In the genomic region with DNA sequence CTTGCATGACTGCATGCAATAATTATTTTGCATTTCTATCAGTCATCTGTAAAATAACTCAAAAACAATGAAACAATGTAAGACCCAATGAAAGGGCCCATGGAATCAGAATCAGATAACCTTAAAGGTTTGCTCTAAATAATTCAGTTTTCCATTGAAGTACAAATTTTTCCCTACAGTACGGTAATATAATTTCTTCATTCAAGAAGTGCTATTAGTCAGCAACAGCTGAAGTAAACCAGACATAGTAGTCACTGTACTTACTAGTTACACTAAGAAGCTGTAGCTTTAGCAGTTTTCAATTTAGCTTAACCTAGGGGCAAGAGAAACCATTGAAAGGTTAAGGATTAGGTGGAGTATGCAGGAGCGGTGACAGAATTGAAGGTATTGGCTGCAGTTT, we compare ENCODE assay signal across 14 cellular contexts.
"Had no signal": no experiment of that assay in that cellular context is flagged by ENCODE, and none has a peak within 500 bp of the region (broad histone marks: within the 10 kb centered on the region; RNA-seq: fewer than 3 reads in every experiment).

No MANE protein-coding gene starts in this region.

- DNase-seq: activated CD4-positive, alpha-beta T cell treated with anti-CD3 and anti-CD28 coated beads, Interleukin-2, amount 50 U/mL, for 1 hour; activated naive CD4-positive, alpha-beta T cell treated with anti-CD3 and anti-CD28 coated beads, Interleukin-2, amount 50 U/mL, for 16 hours; adrenal gland; body of pancreas; cortex of kidney; effector memory CD4-positive, alpha-beta T cell; heart left ventricle; left lung; pancreas; tibial artery had no signal

- H3K27ac ChIP-seq: adrenal gland, body of pancreas, heart left ventricle, left lung, pancreas, skin epidermis, tibial artery, vagina had no signal

- H3K4me1 ChIP-seq: adrenal gland had no signal

- FAIRE-seq: frontal cortex, pancreas had no signal

- H3K9me3 ChIP-seq: adrenal gland, body of pancreas, heart left ventricle, left lung, pancreas, tibial artery, vagina had no signal

- H3K4me3 ChIP-seq: adrenal gland, body of pancreas, heart left ventricle, left lung, pancreas, skin epidermis, tibial artery, vagina had no signal

- ATAC-seq: body of pancreas; heart left ventricle; left lung; pancreas; stimulated activated effector memory CD8-positive, alpha-beta T cell treated with anti-CD3 and anti-CD28 coated beads, Interleukin-12 subunit alpha, Interleukin-12 subunit beta, amount 100 ng/mL, for 72 hours had no signal

- H3K27me3 ChIP-seq: adrenal gland, body of pancreas, pancreas had no signal

- H3K36me3 ChIP-seq: adrenal gland, heart left ventricle, left lung, pancreas, tibial artery, vagina had no signal
